In the genomic region with DNA sequence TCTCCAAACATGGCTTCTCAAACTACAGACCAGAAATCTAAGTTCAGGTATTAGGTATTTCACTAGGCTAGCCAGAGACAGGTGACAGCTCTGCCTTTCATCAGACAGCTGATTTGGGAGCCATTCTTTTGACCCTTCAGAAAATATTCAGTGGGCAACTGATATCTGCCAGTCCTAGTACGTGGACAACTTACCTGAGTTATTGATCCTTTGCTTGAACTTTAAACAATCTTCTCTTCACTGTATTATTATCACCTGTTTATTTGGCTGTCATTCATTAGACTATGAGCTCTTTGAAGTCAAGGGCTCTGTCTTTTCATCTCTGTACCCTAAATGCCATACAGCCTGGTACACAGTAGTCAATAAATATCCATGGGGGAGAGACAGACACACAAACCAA, we compare ENCODE assay signal across 1 cellular context.
A peak's percentile ranks its signal among the peaks of the same experiment; 100 is the strongest.
TF ChIP-seq lines count a peak whose summit lies in the region.

No MANE protein-coding gene starts in this region.

TF ChIP-seq in HepG2, 621 proteins besides CTCF, POLR2A, EP300 and RAD21 (continued from another document and continues in another):
- TF ChIP-seq, protein P1, sequence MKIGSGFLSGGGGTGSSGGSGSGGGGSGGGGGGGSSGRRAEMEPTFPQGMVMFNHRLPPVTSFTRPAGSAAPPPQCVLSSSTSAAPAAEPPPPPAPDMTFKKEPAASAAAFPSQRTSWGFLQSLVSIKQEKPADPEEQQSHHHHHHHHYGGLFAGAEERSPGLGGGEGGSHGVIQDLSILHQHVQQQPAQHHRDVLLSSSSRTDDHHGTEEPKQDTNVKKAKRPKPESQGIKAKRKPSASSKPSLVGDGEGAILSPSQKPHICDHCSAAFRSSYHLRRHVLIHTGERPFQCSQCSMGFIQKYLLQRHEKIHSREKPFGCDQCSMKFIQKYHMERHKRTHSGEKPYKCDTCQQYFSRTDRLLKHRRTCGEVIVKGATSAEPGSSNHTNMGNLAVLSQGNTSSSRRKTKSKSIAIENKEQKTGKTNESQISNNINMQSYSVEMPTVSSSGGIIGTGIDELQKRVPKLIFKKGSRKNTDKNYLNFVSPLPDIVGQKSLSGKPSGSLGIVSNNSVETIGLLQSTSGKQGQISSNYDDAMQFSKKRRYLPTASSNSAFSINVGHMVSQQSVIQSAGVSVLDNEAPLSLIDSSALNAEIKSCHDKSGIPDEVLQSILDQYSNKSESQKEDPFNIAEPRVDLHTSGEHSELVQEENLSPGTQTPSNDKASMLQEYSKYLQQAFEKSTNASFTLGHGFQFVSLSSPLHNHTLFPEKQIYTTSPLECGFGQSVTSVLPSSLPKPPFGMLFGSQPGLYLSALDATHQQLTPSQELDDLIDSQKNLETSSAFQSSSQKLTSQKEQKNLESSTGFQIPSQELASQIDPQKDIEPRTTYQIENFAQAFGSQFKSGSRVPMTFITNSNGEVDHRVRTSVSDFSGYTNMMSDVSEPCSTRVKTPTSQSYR (CRISPR knock-in tag; IDR thresholded peaks at IDR 0.05; ENCODE audit: borderline replicate concordance), result no peak
- TF ChIP-seq NCOA1 (CRISPR knock-in tag; IDR thresholded peaks at IDR 0.05), result no peak
- TF ChIP-seq CREB1 (IDR thresholded peaks at IDR 0.05), result no peak
- peak; percentile 63; the same call in 1 of the 2 replicates for TF ChIP-seq CREB1 (CRISPR knock-in tag; IDR thresholded peaks at IDR 0.05)
- TF ChIP-seq FOSL2 (CRISPR knock-in tag; IDR thresholded peaks at IDR 0.05), result no peak
- no peak for TF ChIP-seq TGIF2 (CRISPR knock-in tag; IDR thresholded peaks at IDR 0.05)
- no peak for TF ChIP-seq NPAS2 (CRISPR knock-in tag; IDR thresholded peaks at IDR 0.05; ENCODE audit: borderline replicate concordance)
- TF ChIP-seq HNF4A (CRISPR knock-in tag; IDR thresholded peaks at IDR 0.05), result peak; percentile 49
- no peak for TF ChIP-seq BHLHE40 (IDR thresholded peaks at IDR 0.05; ENCODE audit: low read length)
- no peak for TF ChIP-seq SOX6 (IDR thresholded peaks at IDR 0.05)
- peak; percentile 82 for TF ChIP-seq SOX6 (CRISPR knock-in tag; IDR thresholded peaks at IDR 0.05)
- TF ChIP-seq PHF5A (CRISPR knock-in tag; IDR thresholded peaks at IDR 0.05; ENCODE audit: low read depth, unreplicated experiment), result no peak
- TF ChIP-seq AGO1 (IDR thresholded peaks at IDR 0.05; ENCODE audit: low read depth, low read length, poor library complexity, severe bottlenecking), result no peak
- no peak for TF ChIP-seq STAT5B (CRISPR knock-in tag; IDR thresholded peaks at IDR 0.05)
- peak; percentile 51; the same call in 1 of the 2 replicates for TF ChIP-seq HDAC1 (CRISPR knock-in tag; IDR thresholded peaks at IDR 0.05)
- TF ChIP-seq, protein P2, sequence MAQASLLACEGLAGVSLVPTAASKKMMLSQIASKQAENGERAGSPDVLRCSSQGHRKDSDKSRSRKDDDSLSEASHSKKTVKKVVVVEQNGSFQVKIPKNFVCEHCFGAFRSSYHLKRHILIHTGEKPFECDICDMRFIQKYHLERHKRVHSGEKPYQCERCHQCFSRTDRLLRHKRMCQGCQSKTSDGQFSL (CRISPR knock-in tag; IDR thresholded peaks at IDR 0.05), result no peak
- TF ChIP-seq, protein P3, sequence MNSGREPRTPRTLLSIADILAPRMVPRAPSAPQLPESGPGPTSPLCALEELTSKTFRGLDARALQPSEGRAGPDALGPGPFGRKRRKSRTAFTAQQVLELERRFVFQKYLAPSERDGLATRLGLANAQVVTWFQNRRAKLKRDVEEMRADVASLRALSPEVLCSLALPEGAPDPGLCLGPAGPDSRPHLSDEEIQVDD (CRISPR knock-in tag; IDR thresholded peaks at IDR 0.05; ENCODE audit: borderline replicate concordance), result no peak
- TF ChIP-seq, protein P4, sequence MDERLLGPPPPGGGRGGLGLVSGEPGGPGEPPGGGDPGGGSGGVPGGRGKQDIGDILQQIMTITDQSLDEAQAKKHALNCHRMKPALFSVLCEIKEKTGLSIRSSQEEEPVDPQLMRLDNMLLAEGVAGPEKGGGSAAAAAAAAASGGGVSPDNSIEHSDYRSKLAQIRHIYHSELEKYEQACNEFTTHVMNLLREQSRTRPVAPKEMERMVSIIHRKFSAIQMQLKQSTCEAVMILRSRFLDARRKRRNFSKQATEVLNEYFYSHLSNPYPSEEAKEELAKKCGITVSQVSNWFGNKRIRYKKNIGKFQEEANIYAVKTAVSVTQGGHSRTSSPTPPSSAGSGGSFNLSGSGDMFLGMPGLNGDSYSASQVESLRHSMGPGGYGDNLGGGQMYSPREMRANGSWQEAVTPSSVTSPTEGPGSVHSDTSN (CRISPR knock-in tag; IDR thresholded peaks at IDR 0.05), result peak; percentile 41; the same call in 1 of the 2 replicates
- TF ChIP-seq PAX8 (CRISPR knock-in tag; IDR thresholded peaks at IDR 0.05; ENCODE audit: borderline replicate concordance), result no peak
- no peak for TF ChIP-seq MLLT10 (CRISPR knock-in tag; IDR thresholded peaks at IDR 0.05)
- TF ChIP-seq RFX5 (IDR thresholded peaks at IDR 0.05; ENCODE audit: low read depth, low read length), result peak; percentile 80
- TF ChIP-seq, protein P5, sequence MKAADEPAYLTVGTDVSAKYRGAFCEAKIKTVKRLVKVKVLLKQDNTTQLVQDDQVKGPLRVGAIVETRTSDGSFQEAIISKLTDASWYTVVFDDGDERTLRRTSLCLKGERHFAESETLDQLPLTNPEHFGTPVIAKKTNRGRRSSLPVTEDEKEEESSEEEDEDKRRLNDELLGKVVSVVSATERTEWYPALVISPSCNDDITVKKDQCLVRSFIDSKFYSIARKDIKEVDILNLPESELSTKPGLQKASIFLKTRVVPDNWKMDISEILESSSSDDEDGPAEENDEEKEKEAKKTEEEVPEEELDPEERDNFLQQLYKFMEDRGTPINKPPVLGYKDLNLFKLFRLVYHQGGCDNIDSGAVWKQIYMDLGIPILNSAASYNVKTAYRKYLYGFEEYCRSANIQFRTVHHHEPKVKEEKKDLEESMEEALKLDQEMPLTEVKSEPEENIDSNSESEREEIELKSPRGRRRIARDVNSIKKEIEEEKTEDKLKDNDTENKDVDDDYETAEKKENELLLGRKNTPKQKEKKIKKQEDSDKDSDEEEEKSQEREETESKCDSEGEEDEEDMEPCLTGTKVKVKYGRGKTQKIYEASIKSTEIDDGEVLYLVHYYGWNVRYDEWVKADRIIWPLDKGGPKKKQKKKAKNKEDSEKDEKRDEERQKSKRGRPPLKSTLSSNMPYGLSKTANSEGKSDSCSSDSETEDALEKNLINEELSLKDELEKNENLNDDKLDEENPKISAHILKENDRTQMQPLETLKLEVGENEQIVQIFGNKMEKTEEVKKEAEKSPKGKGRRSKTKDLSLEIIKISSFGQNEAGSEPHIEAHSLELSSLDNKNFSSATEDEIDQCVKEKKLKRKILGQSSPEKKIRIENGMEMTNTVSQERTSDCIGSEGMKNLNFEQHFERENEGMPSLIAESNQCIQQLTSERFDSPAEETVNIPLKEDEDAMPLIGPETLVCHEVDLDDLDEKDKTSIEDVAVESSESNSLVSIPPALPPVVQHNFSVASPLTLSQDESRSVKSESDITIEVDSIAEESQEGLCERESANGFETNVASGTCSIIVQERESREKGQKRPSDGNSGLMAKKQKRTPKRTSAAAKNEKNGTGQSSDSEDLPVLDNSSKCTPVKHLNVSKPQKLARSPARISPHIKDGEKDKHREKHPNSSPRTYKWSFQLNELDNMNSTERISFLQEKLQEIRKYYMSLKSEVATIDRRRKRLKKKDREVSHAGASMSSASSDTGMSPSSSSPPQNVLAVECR (CRISPR knock-in tag; IDR thresholded peaks at IDR 0.05; ENCODE audit: borderline replicate concordance), result peak; percentile 24; the same call in 1 of the 2 replicates
- no peak for TF ChIP-seq PPARG (CRISPR knock-in tag; conservative IDR thresholded peaks at IDR 0.05)
- TF ChIP-seq ZNF891 (CRISPR knock-in tag; IDR thresholded peaks at IDR 0.05), result no peak
- no peak for TF ChIP-seq SP5 (CRISPR knock-in tag; IDR thresholded peaks at IDR 0.05; ENCODE audit: borderline replicate concordance, low read depth)
- peak; percentile 35; the same call in 1 of the 2 replicates for TF ChIP-seq TBX2 (CRISPR knock-in tag; IDR thresholded peaks at IDR 0.05; ENCODE audit: borderline replicate concordance)
- no peak for TF ChIP-seq MTA1 (CRISPR knock-in tag; IDR thresholded peaks at IDR 0.05; ENCODE audit: borderline replicate concordance)
- no peak for TF ChIP-seq ZNF564 (CRISPR knock-in tag; IDR thresholded peaks at IDR 0.05)
- TF ChIP-seq ISL2 (CRISPR knock-in tag; IDR thresholded peaks at IDR 0.05), result peak; percentile 63
- no peak for TF ChIP-seq ZNF598 (CRISPR knock-in tag; IDR thresholded peaks at IDR 0.05; ENCODE audit: borderline replicate concordance)
- no peak for TF ChIP-seq ZNF841 (CRISPR knock-in tag; IDR thresholded peaks at IDR 0.05; ENCODE audit: borderline replicate concordance)
- TF ChIP-seq, protein P6, sequence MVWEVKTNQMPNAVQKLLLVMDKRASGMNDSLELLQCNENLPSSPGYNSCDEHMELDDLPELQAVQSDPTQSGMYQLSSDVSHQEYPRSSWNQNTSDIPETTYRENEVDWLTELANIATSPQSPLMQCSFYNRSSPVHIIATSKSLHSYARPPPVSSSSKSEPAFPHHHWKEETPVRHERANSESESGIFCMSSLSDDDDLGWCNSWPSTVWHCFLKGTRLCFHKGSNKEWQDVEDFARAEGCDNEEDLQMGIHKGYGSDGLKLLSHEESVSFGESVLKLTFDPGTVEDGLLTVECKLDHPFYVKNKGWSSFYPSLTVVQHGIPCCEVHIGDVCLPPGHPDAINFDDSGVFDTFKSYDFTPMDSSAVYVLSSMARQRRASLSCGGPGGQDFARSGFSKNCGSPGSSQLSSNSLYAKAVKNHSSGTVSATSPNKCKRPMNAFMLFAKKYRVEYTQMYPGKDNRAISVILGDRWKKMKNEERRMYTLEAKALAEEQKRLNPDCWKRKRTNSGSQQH (CRISPR knock-in tag; IDR thresholded peaks at IDR 0.05; ENCODE audit: low read depth), result no peak
- TF ChIP-seq RBM22 (optimal IDR thresholded peaks at IDR 0.05; ENCODE audit: low read length), result no peak
- TF ChIP-seq, protein P7, sequence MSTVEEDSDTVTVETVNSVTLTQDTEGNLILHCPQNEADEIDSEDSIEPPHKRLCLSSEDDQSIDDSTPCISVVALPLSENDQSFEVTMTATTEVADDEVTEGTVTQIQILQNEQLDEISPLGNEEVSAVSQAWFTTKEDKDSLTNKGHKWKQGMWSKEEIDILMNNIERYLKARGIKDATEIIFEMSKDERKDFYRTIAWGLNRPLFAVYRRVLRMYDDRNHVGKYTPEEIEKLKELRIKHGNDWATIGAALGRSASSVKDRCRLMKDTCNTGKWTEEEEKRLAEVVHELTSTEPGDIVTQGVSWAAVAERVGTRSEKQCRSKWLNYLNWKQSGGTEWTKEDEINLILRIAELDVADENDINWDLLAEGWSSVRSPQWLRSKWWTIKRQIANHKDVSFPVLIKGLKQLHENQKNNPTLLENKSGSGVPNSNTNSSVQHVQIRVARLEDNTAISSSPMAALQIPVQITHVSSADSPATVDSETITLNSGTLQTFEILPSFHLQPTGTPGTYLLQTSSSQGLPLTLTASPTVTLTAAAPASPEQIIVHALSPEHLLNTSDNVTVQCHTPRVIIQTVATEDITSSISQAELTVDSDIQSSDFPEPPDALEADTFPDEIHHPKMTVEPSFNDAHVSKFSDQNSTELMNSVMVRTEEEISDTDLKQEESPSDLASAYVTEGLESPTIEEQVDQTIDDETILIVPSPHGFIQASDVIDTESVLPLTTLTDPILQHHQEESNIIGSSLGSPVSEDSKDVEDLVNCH (CRISPR knock-in tag; IDR thresholded peaks at IDR 0.05), result no peak
- peak; percentile 45 for TF ChIP-seq FOXA3 (CRISPR knock-in tag; IDR thresholded peaks at IDR 0.05)
- no peak for TF ChIP-seq GTF2F1 (IDR thresholded peaks at IDR 0.05; ENCODE audit: low read length)
- TF ChIP-seq, protein P8, sequence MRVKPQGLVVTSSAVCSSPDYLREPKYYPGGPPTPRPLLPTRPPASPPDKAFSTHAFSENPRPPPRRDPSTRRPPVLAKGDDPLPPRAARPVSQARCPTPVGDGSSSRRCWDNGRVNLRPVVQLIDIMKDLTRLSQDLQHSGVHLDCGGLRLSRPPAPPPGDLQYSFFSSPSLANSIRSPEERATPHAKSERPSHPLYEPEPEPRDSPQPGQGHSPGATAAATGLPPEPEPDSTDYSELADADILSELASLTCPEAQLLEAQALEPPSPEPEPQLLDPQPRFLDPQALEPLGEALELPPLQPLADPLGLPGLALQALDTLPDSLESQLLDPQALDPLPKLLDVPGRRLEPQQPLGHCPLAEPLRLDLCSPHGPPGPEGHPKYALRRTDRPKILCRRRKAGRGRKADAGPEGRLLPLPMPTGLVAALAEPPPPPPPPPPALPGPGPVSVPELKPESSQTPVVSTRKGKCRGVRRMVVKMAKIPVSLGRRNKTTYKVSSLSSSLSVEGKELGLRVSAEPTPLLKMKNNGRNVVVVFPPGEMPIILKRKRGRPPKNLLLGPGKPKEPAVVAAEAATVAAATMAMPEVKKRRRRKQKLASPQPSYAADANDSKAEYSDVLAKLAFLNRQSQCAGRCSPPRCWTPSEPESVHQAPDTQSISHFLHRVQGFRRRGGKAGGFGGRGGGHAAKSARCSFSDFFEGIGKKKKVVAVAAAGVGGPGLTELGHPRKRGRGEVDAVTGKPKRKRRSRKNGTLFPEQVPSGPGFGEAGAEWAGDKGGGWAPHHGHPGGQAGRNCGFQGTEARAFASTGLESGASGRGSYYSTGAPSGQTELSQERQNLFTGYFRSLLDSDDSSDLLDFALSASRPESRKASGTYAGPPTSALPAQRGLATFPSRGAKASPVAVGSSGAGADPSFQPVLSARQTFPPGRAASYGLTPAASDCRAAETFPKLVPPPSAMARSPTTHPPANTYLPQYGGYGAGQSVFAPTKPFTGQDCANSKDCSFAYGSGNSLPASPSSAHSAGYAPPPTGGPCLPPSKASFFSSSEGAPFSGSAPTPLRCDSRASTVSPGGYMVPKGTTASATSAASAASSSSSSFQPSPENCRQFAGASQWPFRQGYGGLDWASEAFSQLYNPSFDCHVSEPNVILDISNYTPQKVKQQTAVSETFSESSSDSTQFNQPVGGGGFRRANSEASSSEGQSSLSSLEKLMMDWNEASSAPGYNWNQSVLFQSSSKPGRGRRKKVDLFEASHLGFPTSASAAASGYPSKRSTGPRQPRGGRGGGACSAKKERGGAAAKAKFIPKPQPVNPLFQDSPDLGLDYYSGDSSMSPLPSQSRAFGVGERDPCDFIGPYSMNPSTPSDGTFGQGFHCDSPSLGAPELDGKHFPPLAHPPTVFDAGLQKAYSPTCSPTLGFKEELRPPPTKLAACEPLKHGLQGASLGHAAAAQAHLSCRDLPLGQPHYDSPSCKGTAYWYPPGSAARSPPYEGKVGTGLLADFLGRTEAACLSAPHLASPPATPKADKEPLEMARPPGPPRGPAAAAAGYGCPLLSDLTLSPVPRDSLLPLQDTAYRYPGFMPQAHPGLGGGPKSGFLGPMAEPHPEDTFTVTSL (CRISPR knock-in tag; IDR thresholded peaks at IDR 0.05; ENCODE audit: borderline replicate concordance), result peak; percentile 68; the same call in 1 of the 2 replicates
- TF ChIP-seq MED1 (CRISPR knock-in tag; IDR thresholded peaks at IDR 0.05), result 0 out of 2 replicates have a peak, but pooled peaks have one; percentile 12
- TF ChIP-seq ZEB1 (IDR thresholded peaks at IDR 0.05; ENCODE audit: insufficient replicate concordance, low read depth), result peak; percentile 94
- no peak for TF ChIP-seq ZNF274 (CRISPR knock-in tag; IDR thresholded peaks at IDR 0.05)
- TF ChIP-seq, protein P9, sequence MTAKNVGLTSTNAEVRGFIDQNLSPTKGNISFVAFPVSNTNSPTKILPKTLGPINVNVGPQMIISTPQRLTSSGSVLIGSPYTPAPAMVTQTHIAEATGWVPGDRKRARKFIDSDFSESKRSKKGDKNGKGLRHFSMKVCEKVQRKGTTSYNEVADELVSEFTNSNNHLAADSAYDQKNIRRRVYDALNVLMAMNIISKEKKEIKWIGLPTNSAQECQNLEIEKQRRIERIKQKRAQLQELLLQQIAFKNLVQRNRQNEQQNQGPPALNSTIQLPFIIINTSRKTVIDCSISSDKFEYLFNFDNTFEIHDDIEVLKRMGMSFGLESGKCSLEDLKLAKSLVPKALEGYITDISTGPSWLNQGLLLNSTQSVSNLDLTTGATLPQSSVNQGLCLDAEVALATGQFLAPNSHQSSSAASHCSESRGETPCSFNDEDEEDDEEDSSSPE (CRISPR knock-in tag; IDR thresholded peaks at IDR 0.05), result no peak
- TF ChIP-seq SRY (CRISPR knock-in tag; IDR thresholded peaks at IDR 0.05), result no peak
